ENCODE assay signal across 11 cellular contexts in genomic region chr5:172975289-172975688, GRCh38.
"Had no signal": no experiment of that assay in that cellular context is flagged by ENCODE, and none has a peak within 500 bp of the region (broad histone marks: within the 10 kb centered on the region; RNA-seq: fewer than 3 reads in every experiment).

No MANE protein-coding gene starts in this region.

- H2AFZ ChIP-seq: GM23248, GM23338 had no signal

- H3K9me3 ChIP-seq: HAP-1 had no signal

- DNase-seq: GM23248, GOT3, H7, H9, HCEC 1CT, HFFc6 had no signal

- H3K9ac ChIP-seq: GM23248 had no signal

- H3K4me3 ChIP-seq: GM23248, GM23338, HAP-1 had no signal

- H3K27ac ChIP-seq: GM23248 had no signal

- ATAC-seq: GM23338, HCT116 had no signal

- H3K4me1 ChIP-seq: HAP-1 had no signal

- H3K4me2 ChIP-seq: GM23338 had no signal

- H3K36me3 ChIP-seq: HAP-1 had no signal

- FAIRE-seq: H1, H54 had no signal
